ENCODE assay signal across 11 cellular contexts in genomic region chr3:56785499-56785898, GRCh38. TPM values are rescaled to one million over a fixed set of nuclear protein-coding genes. Genes with fewer than 3 reads are reported as not detected.
DNase-seq lines count a peak whose midpoint lies in the region; ATAC-seq and TF ChIP-seq lines count a peak whose summit lies in the region.
"Had no signal": no experiment of that assay in that cellular context is flagged by ENCODE, and none has a peak within 500 bp of the region (broad histone marks: within the 10 kb centered on the region; RNA-seq: fewer than 3 reads in every experiment).

No MANE protein-coding gene starts in this region.

- H3K4me1 Mint-ChIP-seq in activated CD4-positive, alpha-beta T cell treated with anti-CD3 and anti-CD28 coated beads, Interleukin-2, amount 10 ng/mL, durations not matched to agents 7 days and 5 days, result peaks cover 100% of the 10 kb centered on the region
- H3K4me1 Mint-ChIP-seq in activated CD4-positive, alpha-beta memory T cell treated with anti-CD3 and anti-CD28 coated beads for 36 hours (ENCODE audit: low read depth), result peaks cover 99% of the 10 kb centered on the region
- H3K4me1 Mint-ChIP-seq in glutamatergic neuron (ENCODE audit: low read depth, unreplicated experiment), result peaks cover 21% of the 10 kb centered on the region
- peaks cover 93% of the 10 kb centered on the region for H3K4me1 Mint-ChIP-seq in stimulated activated effector memory CD8-positive, alpha-beta T cell treated with anti-CD3 and anti-CD28 coated beads, Interleukin-12 subunit alpha, Interleukin-12 subunit beta, amount 100 ng/mL, for 72 hours
- H3K4me1 Mint-ChIP-seq: neural progenitor cell had no signal

- H3K36me3 Mint-ChIP-seq in activated CD4-positive, alpha-beta T cell treated with anti-CD3 and anti-CD28 coated beads, Interleukin-2, amount 10 ng/mL, durations not matched to agents 7 days and 5 days (ENCODE audit: low read depth), result peaks cover 77% of the 10 kb centered on the region
- peaks cover 6% of the 10 kb centered on the region for H3K36me3 Mint-ChIP-seq in activated CD4-positive, alpha-beta memory T cell treated with anti-CD3 and anti-CD28 coated beads for 36 hours
- H3K36me3 Mint-ChIP-seq in glutamatergic neuron (ENCODE audit: unreplicated experiment), result no peaks in the 10 kb centered on the region
- H3K36me3 Mint-ChIP-seq in stimulated activated effector memory CD8-positive, alpha-beta T cell treated with anti-CD3 and anti-CD28 coated beads, Interleukin-12 subunit alpha, Interleukin-12 subunit beta, amount 100 ng/mL, for 72 hours, result peaks cover 8% of the 10 kb centered on the region
- H3K36me3 Mint-ChIP-seq: neural progenitor cell had no signal

- intact Hi-C loops in activated CD4-positive, alpha-beta memory T cell treated with anti-CD3 and anti-CD28 coated beads for 36 hours (cut with micrococcal nuclease), result no loop called here

- H3K27me3 Mint-ChIP-seq in activated CD4-positive, alpha-beta T cell treated with anti-CD3 and anti-CD28 coated beads, Interleukin-2, amount 10 ng/mL, durations not matched to agents 7 days and 5 days, result no peaks in the 10 kb centered on the region
- no peaks in the 10 kb centered on the region for H3K27me3 Mint-ChIP-seq in activated CD4-positive, alpha-beta memory T cell treated with anti-CD3 and anti-CD28 coated beads for 36 hours
- H3K27me3 Mint-ChIP-seq in glutamatergic neuron (ENCODE audit: unreplicated experiment), result no peaks in the 10 kb centered on the region

- H3K4me3 Mint-ChIP-seq in activated CD4-positive, alpha-beta T cell treated with anti-CD3 and anti-CD28 coated beads, Interleukin-2, amount 10 ng/mL, durations not matched to agents 7 days and 5 days, result no peak overlapping the region
- H3K4me3 Mint-ChIP-seq in activated CD4-positive, alpha-beta memory T cell treated with anti-CD3 and anti-CD28 coated beads for 36 hours, result peak overlapping the region; percentile 41
- no peak overlapping the region for H3K4me3 Mint-ChIP-seq in glutamatergic neuron (ENCODE audit: unreplicated experiment)
- peak overlapping the region; percentile 63 for H3K4me3 Mint-ChIP-seq in stimulated activated effector memory CD8-positive, alpha-beta T cell treated with anti-CD3 and anti-CD28 coated beads, Interleukin-12 subunit alpha, Interleukin-12 subunit beta, amount 100 ng/mL, for 72 hours
- H3K4me3 Mint-ChIP-seq: neural progenitor cell had no signal

- CTCF ChIA-PET in activated CD4-positive, alpha-beta T cell treated with anti-CD3 and anti-CD28 coated beads, Interleukin-2, amount 10 ng/mL, durations not matched to agents 7 days and 5 days (lab: Charles Lee), result interaction anchor here (0.6 to 5.7 kb wide), 6 partner anchors 9 to 437 kb away, joined by 3 to 39 read pairs (median 3); no protein-coding TSS in a partner anchor
- CTCF ChIA-PET in activated CD4-positive, alpha-beta memory T cell treated with anti-CD3 and anti-CD28 coated beads for 36 hours (lab: Charles Lee), result interaction anchor here (0.6 to 14.9 kb wide), 4 partner anchors 11 to 204 kb away, joined by 3 to 263 read pairs (median 4); partner anchors contain the start of gene ARHGEF3

- H3K27ac Mint-ChIP-seq in activated CD4-positive, alpha-beta T cell treated with anti-CD3 and anti-CD28 coated beads, Interleukin-2, amount 10 ng/mL, durations not matched to agents 7 days and 5 days, result peak overlapping the region; percentile 90
- peak overlapping the region; percentile 95 for H3K27ac Mint-ChIP-seq in activated CD4-positive, alpha-beta memory T cell treated with anti-CD3 and anti-CD28 coated beads for 36 hours
- peak overlapping the region; percentile 18 for H3K27ac Mint-ChIP-seq in glutamatergic neuron (ENCODE audit: unreplicated experiment)
- peak overlapping the region; percentile 73 for H3K27ac Mint-ChIP-seq in stimulated activated effector memory CD8-positive, alpha-beta T cell treated with anti-CD3 and anti-CD28 coated beads, Interleukin-12 subunit alpha, Interleukin-12 subunit beta, amount 100 ng/mL, for 72 hours
- H3K27ac Mint-ChIP-seq: neural progenitor cell had no signal

- TF ChIP-seq CTCF in glutamatergic neuron (IDR thresholded peaks at IDR 0.05; ENCODE audit: partially characterized antibody, unreplicated experiment), result no peak

- DNase-seq in activated CD4-positive, alpha-beta T cell treated with anti-CD3 and anti-CD28 coated beads, Interleukin-2, amount 10 ng/mL, durations not matched to agents 7 days and 5 days, result no peak
- DNase-seq in activated CD4-positive, alpha-beta T cell treated with anti-CD3 and anti-CD28 coated beads, Interleukin-2, amount 50 U/mL, for 1 hour, result no peak
- DNase-seq in activated CD4-positive, alpha-beta memory T cell treated with anti-CD3 and anti-CD28 coated beads for 36 hours, result no peak
- DNase-seq in glutamatergic neuron (no peak), NCI-H748 (lab: John Stamatoyannopoulos, UW; ENCODE audit: unreplicated experiment) (no peak)
- DNase-seq in stimulated activated effector memory CD8-positive, alpha-beta T cell treated with anti-CD3 and anti-CD28 coated beads, Interleukin-12 subunit alpha, Interleukin-12 subunit beta, amount 100 ng/mL, for 72 hours (ENCODE audit: low spot score in 2 of 2), result no peak
- DNase-seq: right lobe of liver, SHP77 had no signal

- no peaks in the 10 kb centered on the region for H3K9me3 Mint-ChIP-seq in activated CD4-positive, alpha-beta T cell treated with anti-CD3 and anti-CD28 coated beads, Interleukin-2, amount 10 ng/mL, durations not matched to agents 7 days and 5 days
- H3K9me3 Mint-ChIP-seq in activated CD4-positive, alpha-beta memory T cell treated with anti-CD3 and anti-CD28 coated beads for 36 hours, result no peaks in the 10 kb centered on the region
- H3K9me3 Mint-ChIP-seq in glutamatergic neuron (ENCODE audit: unreplicated experiment), result peaks cover 1% of the 10 kb centered on the region
- H3K9me3 Mint-ChIP-seq in stimulated activated effector memory CD8-positive, alpha-beta T cell treated with anti-CD3 and anti-CD28 coated beads, Interleukin-12 subunit alpha, Interleukin-12 subunit beta, amount 100 ng/mL, for 72 hours, result no peaks in the 10 kb centered on the region
- H3K9me3 Mint-ChIP-seq: neural progenitor cell had no signal

- POLR2A ChIA-PET in activated CD4-positive, alpha-beta T cell treated with anti-CD3 and anti-CD28 coated beads, Interleukin-2, amount 10 ng/mL, durations not matched to agents 7 days and 5 days (lab: Charles Lee), result interaction anchor here (0.6 to 1.0 kb wide), 2 partner anchors 103 to 136 kb away, joined by 3 to 5 read pairs; no protein-coding TSS in a partner anchor
- POLR2A ChIA-PET in activated CD4-positive, alpha-beta memory T cell treated with anti-CD3 and anti-CD28 coated beads for 36 hours (lab: Charles Lee), result interaction anchor here (1.3 to 1.5 kb wide), 5 partner anchors 11 to 78 kb away, joined by 3 to 6 read pairs (median 3); partner anchors contain the start of gene ARHGEF3

- no peak for ATAC-seq in stimulated activated effector memory CD8-positive, alpha-beta T cell treated with anti-CD3 and anti-CD28 coated beads, Interleukin-12 subunit alpha, Interleukin-12 subunit beta, amount 100 ng/mL, for 72 hours
- ATAC-seq in HG03521 (IDR thresholded peaks at IDR 0.05; ENCODE audit: unreplicated experiment), result no peak
- no peak for ATAC-seq in GM18870 (IDR thresholded peaks at IDR 0.05; ENCODE audit: unreplicated experiment)
- ATAC-seq: right lobe of liver had no signal

RNA-seq across cellular contexts. Expression of gene ARHGEF3, which starts 16.2 kb away (rescaled TPM):
- total RNA-seq in activated CD4-positive, alpha-beta T cell treated with anti-CD3 and anti-CD28 coated beads, Interleukin-2, amount 10 ng/mL, durations not matched to agents 7 days and 5 days, result 100 to 1,000 TPM; 102 to 109 TPM
- total RNA-seq in activated CD4-positive, alpha-beta memory T cell treated with anti-CD3 and anti-CD28 coated beads for 36 hours, result 10 to 100 TPM; 28.0 to 31.5 TPM
- total RNA-seq in glutamatergic neuron (ENCODE audit: unreplicated experiment), result 10.8 TPM

Comparison
In these comparisons a context has a peak if more than half of its experiments do, and no peak if none do; other contexts are left out.
1. H3K27ac Mint-ChIP-seq: peak in every context shown above with its lines; median percentile 95 in activated CD4-positive, alpha-beta memory T cell treated with anti-CD3 and anti-CD28 coated beads for 36 hours; 90 in activated CD4-positive, alpha-beta T cell treated with anti-CD3 and anti-CD28 coated beads, Interleukin-2, amount 10 ng/mL, durations not matched to agents 7 days and 5 days; 73 in stimulated activated effector memory CD8-positive, alpha-beta T cell treated with anti-CD3 and anti-CD28 coated beads, Interleukin-12 subunit alpha, Interleukin-12 subunit beta, amount 100 ng/mL, for 72 hours; 18 in glutamatergic neuron.
2. H3K4me3 Mint-ChIP-seq: peak in activated CD4-positive, alpha-beta memory T cell treated with anti-CD3 and anti-CD28 coated beads for 36 hours (single experiment) and stimulated activated effector memory CD8-positive, alpha-beta T cell treated with anti-CD3 and anti-CD28 coated beads, Interleukin-12 subunit alpha, Interleukin-12 subunit beta, amount 100 ng/mL, for 72 hours (single experiment); none in activated CD4-positive, alpha-beta T cell treated with anti-CD3 and anti-CD28 coated beads, Interleukin-2, amount 10 ng/mL, durations not matched to agents 7 days and 5 days (single experiment) and glutamatergic neuron (single experiment).